ENCODE assay signal across 24 cellular contexts in the genomic region with DNA sequence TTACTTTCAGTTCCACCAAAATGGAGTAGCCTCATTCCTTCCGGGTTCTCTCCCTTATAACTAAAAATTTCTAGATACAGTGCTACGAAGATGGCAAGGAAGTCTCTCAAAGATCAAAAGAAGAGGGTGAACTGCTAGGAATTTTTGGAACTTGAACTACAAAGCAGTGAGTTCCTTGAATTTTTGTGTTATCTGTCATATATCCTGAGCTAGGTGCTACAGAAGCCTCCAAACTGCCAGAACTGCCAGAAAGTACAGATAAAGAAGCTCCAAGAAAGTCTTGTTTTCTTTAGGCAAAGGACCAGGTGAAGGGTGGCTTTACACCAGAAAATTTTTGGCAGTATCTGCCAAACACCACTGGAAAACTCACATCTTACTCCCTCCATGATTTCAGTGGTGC.
"Had no signal": no experiment of that assay in that cellular context is flagged by ENCODE, and none has a peak within 500 bp of the region (broad histone marks: within the 10 kb centered on the region; RNA-seq: fewer than 3 reads in every experiment).

No MANE protein-coding gene starts in this region.

- H3K36me3 ChIP-seq: ascending aorta had no signal

- H3K27me3 ChIP-seq: ascending aorta had no signal

- DNase-seq: activated B cell treated with CpG ODN at 0.5 μM for 24 hours; activated CD4-positive, alpha-beta T cell treated with anti-CD3 and anti-CD28 coated beads for 1 hour; activated CD4-positive, alpha-beta T cell treated with anti-CD3 and anti-CD28 coated beads, Interleukin-2, amount 10 ng/mL, durations not matched to agents 24 days and 14 days; activated CD4-positive, alpha-beta T cell treated with anti-CD3 and anti-CD28 coated beads, Interleukin-2, amount 50 U/mL, for 48 hours; activated CD8-positive, alpha-beta memory T cell treated with anti-CD3 and anti-CD28 coated beads, Interleukin-2, amount 10 ng/mL, durations not matched to agents 7 days and 5 days; activated effector memory CD4-positive, alpha-beta T cell treated with Interleukin-2 at 50 U/mL for 16 hours; activated naive CD4-positive, alpha-beta T cell treated with Interleukin-2 at 50 U/mL for 16 hours; activated naive CD8-positive, alpha-beta T cell treated with anti-CD3 and anti-CD28 coated beads, Interleukin-2, amount 50 U/mL, for 24 hours; activated T-cell treated with anti-CD3 and anti-CD28 coated beads, Interleukin-2, amount 50 U/mL, for 24 hours; amniotic stem cell; KG1; NCI-H1092; NCI-H1930; NCI-H2171; NCI-H345; NCI-H510A; NCI-H69; PC-3; SHP77 treated with DMSO at 0.1 percent for 48 hours; T-helper 17 cell; T-helper 9 cell had no signal

- ATAC-seq: activated CD8-positive, alpha-beta memory T cell treated with anti-CD3 and anti-CD28 coated beads, Interleukin-2, amount 10 ng/mL, durations not matched to agents 7 days and 5 days; activated naive CD4-positive, alpha-beta T cell treated with anti-CD3 and anti-CD28 coated beads, Interleukin-2, amount 50 U/mL, for 72 hours; activated naive CD8-positive, alpha-beta T cell treated with anti-CD3 and anti-CD28 coated beads, Interleukin-2, amount 50 U/mL, for 24 hours; PC-3; T-helper 17 cell had no signal

- H3K27ac ChIP-seq: ascending aorta had no signal

- H3K9me3 ChIP-seq: ascending aorta had no signal

- FAIRE-seq: RCC 7860 had no signal

- H3K4me3 ChIP-seq: ascending aorta had no signal

- H3K4me1 ChIP-seq: ascending aorta had no signal
